In genomic region chr1:63892632-63893395, GRCh38 we compare ENCODE assay signal across 8 cellular contexts.
DNase-seq lines count a peak whose midpoint lies in the region; TF ChIP-seq lines count a peak whose summit lies in the region.

No MANE protein-coding gene starts in this region.

- no peaks in the 10 kb centered on the region for H3K9me3 ChIP-seq in H9 (ENCODE audit: control insufficient read depth, low read depth, low read length)
- H3K9me3 ChIP-seq in trophoblast cell (ENCODE audit: insufficient read depth, low read depth, low read length) = no peaks in the 10 kb centered on the region

- H3K36me3 Mint-ChIP-seq in H9 (ENCODE audit: insufficient read depth in 1 of 3, low read depth in 3 of 3) (peaks cover 0 to 6% (median 6%) of the 10 kb centered on the region in 3 experiments; a peak in 4 of 7 replicates), brain (no peaks in the 10 kb centered on the region)

- TF ChIP-seq CTCF in H9 (conservative IDR thresholded peaks at IDR 0.05) (no peak), brain (conservative IDR thresholded peaks at IDR 0.05) (no peak)

- no peak overlapping the region for H3K23ac ChIP-seq in H9 (ENCODE audit: insufficient read length, low read depth, low read length)
- no peak overlapping the region for H3K23ac ChIP-seq in trophoblast cell (ENCODE audit: low read length)

- no peaks in the 10 kb centered on the region for H3K36me3 ChIP-seq in trophoblast cell (ENCODE audit: control insufficient read depth in 1 of 2, insufficient read depth in 2 of 2, low read length in 2 of 2)

- H3K4me1 Mint-ChIP-seq in H9 (peaks cover 38% of the 10 kb centered on the region in 2 experiments), brain (peaks cover 18% of the 10 kb centered on the region)

- TF ChIP-seq POLR2A in erythroblast (IDR thresholded peaks at IDR 0.05; ENCODE audit: low read length) = no peak

- H3K18ac ChIP-seq in H9 (ENCODE audit: insufficient read length, low read depth, low read length) (no peak overlapping the region), trophoblast cell (ENCODE audit: low read length) (no peak overlapping the region)

- H2BK120ac ChIP-seq in H9 (ENCODE audit: low read depth, low read length, poor library complexity, severe bottlenecking) (no peak overlapping the region), trophoblast cell (ENCODE audit: insufficient read depth, low read length, poor library complexity) (no peak overlapping the region)

- no peak overlapping the region for H2AFZ ChIP-seq in H9 (ENCODE audit: low read length)
- H2AFZ ChIP-seq in trophoblast cell (ENCODE audit: insufficient read depth, low read length, poor library complexity) = no peak overlapping the region

- no peak overlapping the region for H4K12ac ChIP-seq in trophoblast cell (ENCODE audit: low read depth, low read length)

- no peak overlapping the region for H4K8ac ChIP-seq in H9 (replicated peaks; ENCODE audit: insufficient read length, low read depth, low read length)
- no peak overlapping the region for H4K8ac ChIP-seq in trophoblast cell (ENCODE audit: low read depth, low read length)

- H3K27me3 ChIP-seq in H9 (ENCODE audit: insufficient read depth, low read length) = no peaks in the 10 kb centered on the region
- no peaks in the 10 kb centered on the region for H3K27me3 ChIP-seq in trophoblast cell (ENCODE audit: insufficient read depth, low read length)

- H3K14ac ChIP-seq in H9 (ENCODE audit: insufficient read depth, low read length) (no peak overlapping the region), trophoblast cell (ENCODE audit: low read length) (no peak overlapping the region)

- H3K4me3 ChIP-seq in trophoblast cell (ENCODE audit: low read depth, low read length) = no peak overlapping the region

- no peak overlapping the region for H2BK15ac ChIP-seq in H9 (ENCODE audit: low read depth, low read length)

- H3T11ph ChIP-seq in H9 (ENCODE audit: low read length) = no peak overlapping the region

- no peaks in the 10 kb centered on the region for H3K23me2 ChIP-seq in H9 (ENCODE audit: insufficient read length, low read depth, low read length, poor library complexity, severe bottlenecking)

- H4K91ac ChIP-seq in H9 (ENCODE audit: insufficient read length, low read depth, low read length) (no peak overlapping the region), trophoblast cell (ENCODE audit: low read depth, low read length) (no peak overlapping the region)

- peaks cover 7% of the 10 kb centered on the region for H3K79me1 ChIP-seq in H9 (ENCODE audit: insufficient read depth, low read depth, low read length, poor library complexity, severe bottlenecking)
- H3K79me1 ChIP-seq in trophoblast cell (ENCODE audit: low read length) = no peaks in the 10 kb centered on the region

- no peak overlapping the region for H2AK5ac ChIP-seq in H9 (ENCODE audit: insufficient read length, low read length)
- H2AK5ac ChIP-seq in trophoblast cell (ENCODE audit: low read length) = no peak overlapping the region

- H3K27me3 Mint-ChIP-seq in H9 (ENCODE audit: low read depth) = no peaks in the 10 kb centered on the region
- no peaks in the 10 kb centered on the region for H3K27me3 Mint-ChIP-seq in brain

- H3K4me1 ChIP-seq in H9 (ENCODE audit: insufficient read depth, low read length) = peaks cover 3% of the 10 kb centered on the region; the same call in 1 of the 2 replicates
- no peaks in the 10 kb centered on the region for H3K4me1 ChIP-seq in trophoblast cell (ENCODE audit: control insufficient read depth in 1 of 2, insufficient read depth in 2 of 2, low read length in 2 of 2)

- H3K56ac ChIP-seq in H9 (ENCODE audit: insufficient read length, low read depth, low read length) = no peak overlapping the region

- DNase-seq in NCI-H1436 (lab: John Stamatoyannopoulos, UW) = peak; percentile 23
- no peak for DNase-seq in NCI-H1436 treated with DMSO at 0.1 percent for 48 hours (lab: John Stamatoyannopoulos, UW)
- DNase-seq in H9 = no peak
- DNase-seq in NCI-H1092 treated with DMSO at 0.1 percent for 48 hours (lab: John Stamatoyannopoulos, UW) = peak; percentile 48
- peak; percentile 72 for DNase-seq in midbrain (lab: John Stamatoyannopoulos, UW)
- no peak for DNase-seq in trophoblast cell
- no peak for DNase-seq in erythroblast (lab: John Stamatoyannopoulos, UW)

- H2BK12ac ChIP-seq in H9 (ENCODE audit: insufficient read length, low read depth, low read length) (no peak overlapping the region), trophoblast cell (ENCODE audit: low read length) (no peak overlapping the region)

- no CpG with 5 or more reads among the region's 8 CpGs for WGBS in H9 (ENCODE audit: extremely low coverage, insufficient read length, low lambda C conversion rate)
- no CpG with 5 or more reads among the region's 8 CpGs for WGBS in trophoblast cell (ENCODE audit: extremely low coverage, insufficient coverage, insufficient read length)

- H3K4me3 Mint-ChIP-seq in H9 = no peak overlapping the region
- H3K4me3 Mint-ChIP-seq in brain = peak overlapping the region in 3 of 5 experiments; percentile 12 to 60 (median 21)

- peak overlapping the region; percentile 5 to 68 (median 51); a peak in 5 of 7 replicates for H3K27ac Mint-ChIP-seq in H9
- H3K27ac Mint-ChIP-seq in brain = peak overlapping the region in 4 of 5 experiments; percentile 82 to 86 (median 83)

- H3K9me3 Mint-ChIP-seq in H9 = no peaks in the 10 kb centered on the region
- peaks cover 0 to 4% (median 0%) of the 10 kb centered on the region in 5 experiments for H3K9me3 Mint-ChIP-seq in brain

- H3K4ac ChIP-seq in H9 (ENCODE audit: low read depth, low read length) (no peak overlapping the region), trophoblast cell (ENCODE audit: low read depth, low read length) (no peak overlapping the region)

- H4K20me1 ChIP-seq in H9 (ENCODE audit: control insufficient read depth, insufficient read depth, insufficient read length) = no peaks in the 10 kb centered on the region

- H3K4me2 ChIP-seq in H9 (ENCODE audit: insufficient read depth, insufficient read length, low read length) = no peak overlapping the region
- H3K4me2 ChIP-seq in trophoblast cell (ENCODE audit: low read length) = no peak overlapping the region

- H3K27ac ChIP-seq in H9 (ENCODE audit: insufficient read length, low read depth, low read length) (no peak overlapping the region), trophoblast cell (ENCODE audit: low read depth, low read length) (no peak overlapping the region)

- no peak overlapping the region for H2BK20ac ChIP-seq in H9 (ENCODE audit: low read depth, low read length, poor library complexity, severe bottlenecking)

- H3K9ac ChIP-seq in H9 (ENCODE audit: extremely low read depth, insufficient read length, low read length) (no peak overlapping the region), trophoblast cell (ENCODE audit: low read length) (no peak overlapping the region)

- H2BK5ac ChIP-seq in H9 (ENCODE audit: insufficient read length, low read length) (no peak overlapping the region), trophoblast cell (ENCODE audit: low read depth, low read length, poor library complexity) (no peak overlapping the region)

- H3K79me2 ChIP-seq in H9 (ENCODE audit: insufficient read depth, low read length) = peaks cover 29% of the 10 kb centered on the region
- H3K79me2 ChIP-seq in trophoblast cell (ENCODE audit: control insufficient read depth, insufficient read depth, low read length, poor library complexity) = no peaks in the 10 kb centered on the region

- H4K5ac ChIP-seq in H9 (ENCODE audit: insufficient read length, low read depth, low read length) = no peak overlapping the region

Comparison
In these comparisons a context has a peak if more than half of its experiments do, and no peak if none do; other contexts are left out.
1. DNase-seq: peak in NCI-H1436 (single experiment), NCI-H1092 treated with DMSO at 0.1 percent for 48 hours (single experiment) and midbrain (single experiment); none in NCI-H1436 treated with DMSO at 0.1 percent for 48 hours (single experiment), H9 (single experiment), trophoblast cell (0 of 2) and erythroblast (0 of 2).
2. H3K4me3 Mint-ChIP-seq: peak in brain (3 of 5); none in H9 (0 of 2).